Comparison of ENCODE assay signal across 19 cellular contexts in genomic region chr15:84842781-84843180, GRCh38. TPM values are rescaled to one million over a fixed set of nuclear protein-coding genes. Genes with fewer than 3 reads are reported as not detected.
DNase-seq lines count a peak whose midpoint lies in the region; ATAC-seq and TF ChIP-seq lines count a peak whose summit lies in the region.
"Had no signal": no experiment of that assay in that cellular context is flagged by ENCODE, and none has a peak within 500 bp of the region (broad histone marks: within the 10 kb centered on the region; RNA-seq: fewer than 3 reads in every experiment).

No MANE protein-coding gene starts in this region.

- TF ChIP-seq POLR2A in body of pancreas (IDR thresholded peaks at IDR 0.05) (no peak), thyroid gland (IDR thresholded peaks at IDR 0.05) (no peak)

- H2AFZ ChIP-seq in osteoblast (ENCODE audit: low read length): no peak overlapping the region
- H2AFZ ChIP-seq: GM23338, PC-9 had no signal

- no peaks in the 10 kb centered on the region for H3K9me3 ChIP-seq in cardiac muscle cell (ENCODE audit: low read depth)
- H3K9me3 ChIP-seq in body of pancreas: no peaks in the 10 kb centered on the region
- H3K9me3 ChIP-seq in osteoblast (ENCODE audit: low read depth, low read length): no peaks in the 10 kb centered on the region
- H3K9me3 ChIP-seq in thyroid gland: no peaks in the 10 kb centered on the region

- no peak for TF ChIP-seq CTCF in cardiac muscle cell (IDR thresholded peaks at IDR 0.05; ENCODE audit: low read depth, low read length)
- TF ChIP-seq CTCF in body of pancreas (IDR thresholded peaks at IDR 0.05): no peak
- no peak for TF ChIP-seq CTCF in osteoblast (IDR thresholded peaks at IDR 0.05; ENCODE audit: extremely low read depth, low read depth, low read length)
- no peak for TF ChIP-seq CTCF in thyroid gland (IDR thresholded peaks at IDR 0.05)

- H3K4me2 ChIP-seq in osteoblast (ENCODE audit: insufficient read depth, low read length): no peak overlapping the region
- H3K4me2 ChIP-seq: BLaER1 treated with 17β-estradiol and CSF1 and Interleukin-3, amounts not matched to agents 10 nM and 100 nM; GM23338; PC-9 had no signal

- no peaks in the 10 kb centered on the region for H4K20me1 ChIP-seq in osteoblast (ENCODE audit: insufficient read depth, low read length)
- H4K20me1 ChIP-seq: BLaER1 treated with 17β-estradiol and CSF1 and Interleukin-3, amounts not matched to agents 10 nM and 100 nM had no signal

- ATAC-seq in left ventricle myocardium superior: no peak
- ATAC-seq in body of pancreas: no peak
- ATAC-seq in GM19395 (IDR thresholded peaks at IDR 0.05; ENCODE audit: unreplicated experiment): no peak
- ATAC-seq: GM23338, HCT116 had no signal

- peaks cover 42% of the 10 kb centered on the region for H3K4me1 ChIP-seq in cardiac muscle cell (ENCODE audit: low read depth)
- H3K4me1 ChIP-seq in body of pancreas: peaks cover 70% of the 10 kb centered on the region
- H3K4me1 ChIP-seq in osteoblast (ENCODE audit: insufficient read depth, low read length): peaks cover 12% of the 10 kb centered on the region
- H3K4me1 ChIP-seq in thyroid gland: peaks cover 12 to 24% of the 10 kb centered on the region in 2 donors

- no peak for DNase-seq in cardiac muscle cell (ENCODE audit: low read depth in 1 of 2, low spot score in 1 of 2)
- no peak for DNase-seq in left ventricle myocardium superior
- DNase-seq in body of pancreas: no peak
- DNase-seq in osteoblast (ENCODE audit: insufficient read length, low spot score, missing footprints): peak; percentile 82
- peak; percentile 16 to 30 for DNase-seq in thyroid gland
- DNase-seq in NCI-H2107 (lab: John Stamatoyannopoulos, UW): no peak
- DNase-seq: DMS 273 treated with DMSO at 0.1 percent for 48 hours, GF-D8, IMR-90, Karpas-422, MM.1S, NCI-H1092 treated with DMSO at 0.1 percent for 48 hours, NCI-H2081 treated with DMSO at 0.1 percent for 48 hours, NCI-H524, PC-9 had no signal

- H3K4me3 ChIP-seq in cardiac muscle cell (no peak overlapping the region), body of pancreas (no peak overlapping the region), osteoblast (ENCODE audit: insufficient read depth, low read length) (no peak overlapping the region), thyroid gland (replicated peaks in 1 of 3) (no peak overlapping the region)
- H3K4me3 ChIP-seq: BLaER1 treated with 17β-estradiol and CSF1 and Interleukin-3, amounts not matched to agents 10 nM and 100 nM; GM23338; PC-9 had no signal

- H3K27me3 ChIP-seq in cardiac muscle cell: no peaks in the 10 kb centered on the region
- H3K27me3 ChIP-seq in body of pancreas: no peaks in the 10 kb centered on the region
- H3K27me3 ChIP-seq in osteoblast (ENCODE audit: insufficient read depth, low read length): no peaks in the 10 kb centered on the region
- H3K27me3 ChIP-seq in thyroid gland: no peaks in the 10 kb centered on the region
- H3K27me3 ChIP-seq: BLaER1 treated with 17β-estradiol and CSF1 and Interleukin-3, amounts not matched to agents 10 nM and 100 nM had no signal

- H3K36me3 ChIP-seq in cardiac muscle cell (peaks cover 6% of the 10 kb centered on the region), body of pancreas (replicated peaks in 1 of 2; ENCODE audit: insufficient read depth in 1 of 2, low read depth in 2 of 2) (no peaks in the 10 kb centered on the region), osteoblast (ENCODE audit: insufficient read depth, low read length) (no peaks in the 10 kb centered on the region), thyroid gland (no peaks in the 10 kb centered on the region)
- H3K36me3 ChIP-seq: BLaER1 treated with 17β-estradiol and CSF1 and Interleukin-3, amounts not matched to agents 10 nM and 100 nM had no signal

- 78% methylated on average over 1 of the region's 1 CpG; no CpG with 5 or more reads in 1 of the 2 donors for WGBS in body of pancreas, 2 donors
- 38 to 50% methylated on average over 1 of the region's 1 CpG for WGBS in thyroid gland, 2 donors

- intact Hi-C loops in left ventricle myocardium superior (cut with micrococcal nuclease) (no loop called here), body of pancreas (cut with DNase I) (no loop called here), thyroid gland (cut with DNase I) (loop anchor here (10.0 kb wide), 1 partner anchor 58 kb away; no protein-coding TSS in a partner anchor)

- no peaks in the 10 kb centered on the region for H3K79me2 ChIP-seq in osteoblast (ENCODE audit: insufficient read depth, low read length)

- peak overlapping the region; percentile 95 for H3K27ac ChIP-seq in cardiac muscle cell
- peak overlapping the region; percentile 93 to 97 (median 96) for H3K27ac ChIP-seq in body of pancreas
- H3K27ac ChIP-seq in osteoblast (ENCODE audit: low read depth, low read length): no peak overlapping the region
- no peak overlapping the region for H3K27ac ChIP-seq in thyroid gland
- H3K27ac ChIP-seq: BLaER1 treated with 17β-estradiol and CSF1 and Interleukin-3, amounts not matched to agents 10 nM and 100 nM; PC-9 had no signal

RNA-seq across cellular contexts. Expression of gene ALPK3, which starts 25.6 kb away (rescaled TPM):
- total RNA-seq in cardiac muscle cell (44.6 and 52.1 TPM in 2 replicates), left ventricle myocardium superior (118 TPM), body of pancreas (10 to 100 TPM in 1 of 2 donors, 1 to 10 TPM in 1; 7.8 to 15.8 TPM), osteoblast (0.36 and 0.59 TPM in 2 replicates), thyroid gland (10 to 100 TPM in 1 of 4 donors, 1 to 10 TPM in 3; 5.8 to 10.4 (median 7.4) TPM)
- 16.6 and 19.2 TPM in 2 replicates for polyA plus RNA-seq in cardiac muscle cell

RNA-seq across cellular contexts. Expression of gene SLC28A1, which starts 41.7 kb away (rescaled TPM):
- total RNA-seq in cardiac muscle cell (0.24 and 0.81 TPM in 2 replicates), left ventricle myocardium superior (0.50 TPM), body of pancreas (under 1 TPM in 1 of 2 donors, not detected in 1; 0.26 TPM), osteoblast (not detected in 2 replicates), thyroid gland (not detected)
- 0.41 and 0.45 TPM in 2 replicates for polyA plus RNA-seq in cardiac muscle cell
- total RNA-seq: GM23338, IMR-90 had no signal
- polyA plus RNA-seq: GM23338, IMR-90 had no signal

Comparison
In these comparisons a context has a peak if more than half of its experiments do, and no peak if none do; other contexts are left out.
1. DNase-seq: peak in osteoblast (single experiment) and thyroid gland (2 of 2); none in cardiac muscle cell (0 of 2), left ventricle myocardium superior (single experiment), body of pancreas (0 of 4) and NCI-H2107 (single experiment).
2. H3K27ac ChIP-seq: peak in cardiac muscle cell (single experiment) and body of pancreas (4 of 4); none in osteoblast (single experiment) and thyroid gland (0 of 3).